ENCODE assay signal across 9 cellular contexts in genomic region chr7:2037301-2037804, GRCh38.
DNase-seq lines count a peak whose midpoint lies in the region; ATAC-seq and TF ChIP-seq lines count a peak whose summit lies in the region.
"Had no signal": no experiment of that assay in that cellular context is flagged by ENCODE, and none has a peak within 500 bp of the region (broad histone marks: within the 10 kb centered on the region; RNA-seq: fewer than 3 reads in every experiment).

No MANE protein-coding gene starts in this region.

- H3K4me3 Mint-ChIP-seq in activated CD8-positive, alpha-beta memory T cell treated with anti-CD3 and anti-CD28 coated beads, Interleukin-2, amount 10 ng/mL, durations not matched to agents 7 days and 5 days: peak overlapping the region; percentile 77

- DNase-seq in activated CD8-positive, alpha-beta memory T cell treated with anti-CD3 and anti-CD28 coated beads, Interleukin-2, amount 10 ng/mL, durations not matched to agents 7 days and 5 days: peak; percentile 73
- DNase-seq in heart left ventricle (peak in 2 of 5 donors; percentile 17 to 25), spleen (peak; percentile 62), NCI-H128 (lab: John Stamatoyannopoulos, UW; ENCODE audit: unreplicated experiment) (no peak), hypothalamus (lab: John Stamatoyannopoulos, UW) (no peak), Ammon's horn (ENCODE audit: low spot score) (no peak)
- DNase-seq: NCI-H69 had no signal

- H3K27me3 ChIP-seq in heart left ventricle: no peaks in the 10 kb centered on the region
- H3K27me3 ChIP-seq in spleen (replicated peaks in 1 of 7): no peaks in the 10 kb centered on the region

- WGBS in heart left ventricle, 4 donors: 55 to 69% (median 65%) methylated on average over 17 of the region's 17 CpGs
- 60 to 84% (median 72%) methylated on average over 17 of the region's 17 CpGs for WGBS in spleen, 5 donors

- CTCF ChIA-PET in activated CD8-positive, alpha-beta memory T cell treated with anti-CD3 and anti-CD28 coated beads, Interleukin-2, amount 10 ng/mL, durations not matched to agents 7 days and 5 days (lab: Charles Lee): interaction anchor here (1.3 kb wide), 1 partner anchor 97 kb away, joined by 5 read pairs; no protein-coding TSS in a partner anchor

- TF ChIP-seq POLR2A in heart left ventricle (IDR thresholded peaks at IDR 0.05) (no peak), spleen (IDR thresholded peaks at IDR 0.05) (no peak)

- H3K4me1 Mint-ChIP-seq in activated CD8-positive, alpha-beta memory T cell treated with anti-CD3 and anti-CD28 coated beads, Interleukin-2, amount 10 ng/mL, durations not matched to agents 7 days and 5 days: peaks cover 40% of the 10 kb centered on the region

- peak; percentile 19 for ATAC-seq in HG03342 (IDR thresholded peaks at IDR 0.05; ENCODE audit: unreplicated experiment)
- peak; percentile 78 for ATAC-seq in activated CD8-positive, alpha-beta memory T cell treated with anti-CD3 and anti-CD28 coated beads, Interleukin-2, amount 10 ng/mL, durations not matched to agents 7 days and 5 days
- ATAC-seq in heart left ventricle: peak in 3 of 4 donors; percentile 6 to 57 (median 28)
- ATAC-seq in HG03025 (IDR thresholded peaks at IDR 0.05; ENCODE audit: low FRiP score, unreplicated experiment): no peak

- H3K27ac Mint-ChIP-seq in activated CD8-positive, alpha-beta memory T cell treated with anti-CD3 and anti-CD28 coated beads, Interleukin-2, amount 10 ng/mL, durations not matched to agents 7 days and 5 days: peak overlapping the region; percentile 68

- intact Hi-C loops in heart left ventricle (cut with DNase I) (no loop called here), spleen (cut with DNase I; ENCODE audit: low total_unique reads) (no loop called here)

- no peaks in the 10 kb centered on the region for H3K36me3 ChIP-seq in heart left ventricle
- H3K36me3 ChIP-seq in spleen: peaks cover 0 to 3% (median 0%) of the 10 kb centered on the region in 6 donors

- H3K4me3 ChIP-seq in heart left ventricle: peak overlapping the region in 10 of 12 donors; percentile 7 to 55 (median 34)
- H3K4me3 ChIP-seq in spleen: peak overlapping the region in 4 of 8 donors; percentile 21 to 62 (median 32)

- H3K4me1 ChIP-seq in heart left ventricle: peaks cover 0 to 21% (median 11%) of the 10 kb centered on the region in 12 donors
- H3K4me1 ChIP-seq in spleen: peaks cover 32 to 76% (median 52%) of the 10 kb centered on the region in 6 donors

- no peak for TF ChIP-seq CTCF in heart left ventricle (IDR thresholded peaks at IDR 0.05)
- no peak for TF ChIP-seq CTCF in spleen (IDR thresholded peaks at IDR 0.05 in 8 of 11, conservative IDR thresholded peaks at IDR 0.05 in 3 of 11)

- H3K9me3 Mint-ChIP-seq in activated CD8-positive, alpha-beta memory T cell treated with anti-CD3 and anti-CD28 coated beads, Interleukin-2, amount 10 ng/mL, durations not matched to agents 7 days and 5 days (ENCODE audit: low read depth): no peaks in the 10 kb centered on the region

- H3K27ac ChIP-seq in heart left ventricle: peak overlapping the region in 7 of 12 donors; percentile 5 to 65 (median 14)
- H3K27ac ChIP-seq in spleen: peak overlapping the region; percentile 4 to 77 (median 71)

- peaks cover 19% of the 10 kb centered on the region for H3K27me3 Mint-ChIP-seq in activated CD8-positive, alpha-beta memory T cell treated with anti-CD3 and anti-CD28 coated beads, Interleukin-2, amount 10 ng/mL, durations not matched to agents 7 days and 5 days

- H3K9me3 ChIP-seq in heart left ventricle: no peaks in the 10 kb centered on the region
- H3K9me3 ChIP-seq in spleen: no peaks in the 10 kb centered on the region

- peaks cover 4% of the 10 kb centered on the region for H3K36me3 Mint-ChIP-seq in activated CD8-positive, alpha-beta memory T cell treated with anti-CD3 and anti-CD28 coated beads, Interleukin-2, amount 10 ng/mL, durations not matched to agents 7 days and 5 days

Comparison
In these comparisons a context has a peak if more than half of its experiments do, and no peak if none do; other contexts are left out.
1. DNase-seq: peak in activated CD8-positive, alpha-beta memory T cell treated with anti-CD3 and anti-CD28 coated beads, Interleukin-2, amount 10 ng/mL, durations not matched to agents 7 days and 5 days (single experiment) and spleen (single experiment); none in NCI-H128 (single experiment), hypothalamus (0 of 51) and Ammon's horn (single experiment).